Comparison of ENCODE assay signal across 8 cellular contexts in the genomic region with DNA sequence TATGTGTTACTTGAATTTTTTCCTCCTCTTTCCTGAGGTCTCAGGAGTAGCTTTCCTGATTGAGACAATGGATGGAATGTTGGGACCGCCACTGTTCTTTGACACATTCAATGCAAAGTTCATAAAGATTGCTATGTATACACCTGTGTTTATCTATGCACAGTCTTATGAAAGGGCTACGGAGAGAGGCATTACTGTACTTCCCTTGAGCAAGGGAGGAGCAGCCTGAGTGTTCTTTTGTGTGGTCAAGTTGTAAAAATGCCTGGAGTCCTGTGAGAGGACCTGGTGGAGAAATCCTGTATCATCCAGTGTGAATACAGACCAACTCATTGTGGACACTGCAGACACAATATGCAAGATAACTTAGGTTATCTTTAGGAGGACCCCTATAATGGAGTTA. TPM values are rescaled to one million over a fixed set of nuclear protein-coding genes. Genes with fewer than 3 reads are reported as not detected.
DNase-seq lines count a peak whose midpoint lies in the region; ATAC-seq, FAIRE-seq and TF ChIP-seq lines count a peak whose summit lies in the region.

No MANE protein-coding gene starts in this region.

- no peaks in the 10 kb centered on the region for H3K27me3 ChIP-seq in KMS-11 (ENCODE audit: insufficient read depth, low read depth)

- no peak overlapping the region for H3K27ac ChIP-seq in KMS-11

- H3K9ac ChIP-seq in KMS-11 = no peak overlapping the region

- no peaks in the 10 kb centered on the region for H4K20me1 ChIP-seq in KMS-11 (ENCODE audit: insufficient read depth)

- DNase-seq in AG08395 (ENCODE audit: low spot score) = peak; percentile 52
- DNase-seq in cerebellar cortex (ENCODE audit: low spot score) = peak; percentile 19
- peak in 1 of 3 donors; percentile 47 for DNase-seq in mucosa of descending colon
- DNase-seq in stimulated activated naive CD4-positive, alpha-beta T cell treated with Interleukin-2 at 50 U/mL for 16 hours (lab: John Stamatoyannopoulos, UW) = no peak
- DNase-seq in D721Med (ENCODE audit: insufficient read length, low spot score) = no peak
- DNase-seq in posterior vena cava (ENCODE audit: low spot score) = no peak
- DNase-seq in activated CD4-positive, CD25-positive, alpha-beta regulatory T cell (lab: John Stamatoyannopoulos, UW) = no peak

- H2AFZ ChIP-seq in KMS-11 (ENCODE audit: low read depth) = no peak overlapping the region

- H3K4me2 ChIP-seq in KMS-11 = peak overlapping the region; percentile 47; the same call in 1 of the 2 replicates

- H3K4me1 ChIP-seq in KMS-11 (ENCODE audit: low read depth, poor library complexity, severe bottlenecking) (peaks cover 15% of the 10 kb centered on the region), mucosa of descending colon (ENCODE audit: low read depth) (peaks cover 21% of the 10 kb centered on the region)

- no peaks in the 10 kb centered on the region for H3K79me2 ChIP-seq in KMS-11 (ENCODE audit: insufficient read depth, low read depth)

- ATAC-seq in mucosa of descending colon = peak; percentile 53

- intact Hi-C loops in mucosa of descending colon (cut with DNase I, micrococcal nuclease) = loop anchor here in 1 of 2 donors (10.0 kb wide), 1 partner anchor 159 kb away; no protein-coding TSS in a partner anchor
- intact Hi-C loops in posterior vena cava (cut with DNase I) = no loop called here

- H3K4me3 ChIP-seq in KMS-11 (IDR thresholded peaks at IDR 0.05; ENCODE audit: insufficient read depth, low read depth, low read length) (no peak overlapping the region), mucosa of descending colon (peak overlapping the region; percentile 80)

- TF ChIP-seq CTCF in KMS-11 (conservative IDR thresholded peaks at IDR 0.05; ENCODE audit: low read depth, low read length) = no peak
- TF ChIP-seq CTCF in mucosa of descending colon (IDR thresholded peaks at IDR 0.05) = no peak
- TF ChIP-seq CTCF in D721Med (IDR thresholded peaks at IDR 0.05; ENCODE audit: insufficient read depth, missing control alignments) = no peak

- FAIRE-seq in D721Med (lab: Jason Lieb, UNC) = no peak

- no peaks in the 10 kb centered on the region for H3K9me3 ChIP-seq in mucosa of descending colon

- H3K36me3 ChIP-seq in KMS-11 (ENCODE audit: insufficient read depth) (no peaks in the 10 kb centered on the region), mucosa of descending colon (ENCODE audit: low read depth) (no peaks in the 10 kb centered on the region)

RNA-seq across cellular contexts. Expression of gene SRGAP1, which starts 1.2 kb away (rescaled TPM):
- total RNA-seq in mucosa of descending colon = 10 to 100 TPM; 12.2 to 23.9 (median 15.9) TPM
- total RNA-seq in posterior vena cava = 10 to 100 TPM; 11.2 to 16.0 TPM

Comparison
In these comparisons a context has a peak if more than half of its experiments do, and no peak if none do; other contexts are left out.
1. DNase-seq: peak in AG08395 (single experiment) and cerebellar cortex (single experiment); none in stimulated activated naive CD4-positive, alpha-beta T cell treated with Interleukin-2 at 50 U/mL for 16 hours (single experiment), D721Med (single experiment), posterior vena cava (single experiment) and activated CD4-positive, CD25-positive, alpha-beta regulatory T cell (0 of 4).